1 cellular context compared by ENCODE assay signal in genomic region chr20:64168381-64169088, GRCh38.
TF ChIP-seq lines count a peak whose summit lies in the region.

No MANE protein-coding gene starts in this region.

TF ChIP-seq in H1, 55 proteins besides CTCF, POLR2A, EP300 and RAD21:
- TF ChIP-seq JUND (IDR thresholded peaks at IDR 0.05; ENCODE audit: low read length) (no peak), RBBP5 (IDR thresholded peaks at IDR 0.05; ENCODE audit: borderline replicate concordance, low read depth, low read length) (no peak), POU5F1 (IDR thresholded peaks at IDR 0.05; ENCODE audit: low read depth, low read length) (no peak), SRF (IDR thresholded peaks at IDR 0.05; ENCODE audit: low read depth, low read length) (no peak), KDM4A (IDR thresholded peaks at IDR 0.05; ENCODE audit: low read depth, low read length, severe bottlenecking) (no peak), CBX5 (IDR thresholded peaks at IDR 0.05; ENCODE audit: low read depth, low read length) (no peak), BRCA1 (IDR thresholded peaks at IDR 0.05; ENCODE audit: low read depth, low read length) (no peak), ASH2L (IDR thresholded peaks at IDR 0.05; ENCODE audit: low read length) (no peak), RFX5 (IDR thresholded peaks at IDR 0.05; ENCODE audit: borderline replicate concordance, low read depth, low read length) (no peak), TEAD4 (IDR thresholded peaks at IDR 0.05; ENCODE audit: low read depth, low read length) (no peak), RNF2 (IDR thresholded peaks at IDR 0.05; ENCODE audit: borderline replicate concordance, low read depth, low read length, missing control alignments, poor library complexity, severe bottlenecking) (no peak), HDAC2 (IDR thresholded peaks at IDR 0.05; ENCODE audit: borderline replicate concordance in 1 of 2, low read depth in 2 of 2, low read length in 2 of 2) (no peak), FOSL1 (IDR thresholded peaks at IDR 0.05; ENCODE audit: insufficient read depth, low read depth, low read length) (no peak), RXRA (IDR thresholded peaks at IDR 0.05; ENCODE audit: insufficient read depth, low read depth, low read length) (no peak), CTBP2 (IDR thresholded peaks at IDR 0.05; ENCODE audit: borderline replicate concordance, insufficient read depth, insufficient read length, low read length) (no peak), GABPA (IDR thresholded peaks at IDR 0.05; ENCODE audit: borderline replicate concordance, insufficient read depth, low read length) (no peak), ATF3 (IDR thresholded peaks at IDR 0.05; ENCODE audit: insufficient read depth, low read depth, low read length) (no peak)
TF ChIP-seq in H1: peak in this region for 0.
